Comparison of ENCODE assay signal across 19 cellular contexts in genomic region chr6:159540883-159541282, GRCh38.
DNase-seq lines count a peak whose midpoint lies in the region; ATAC-seq, FAIRE-seq and TF ChIP-seq lines count a peak whose summit lies in the region.
"Had no signal": no experiment of that assay in that cellular context is flagged by ENCODE, and none has a peak within 500 bp of the region (broad histone marks: within the 10 kb centered on the region; RNA-seq: fewer than 3 reads in every experiment).

No MANE protein-coding gene starts in this region.

- peaks cover 59 to 65% of the 10 kb centered on the region in 2 experiments for H3K9me3 ChIP-seq in H1 (ENCODE audit: insufficient read depth in 2 of 2, low read depth in 1 of 2, low read length in 1 of 2)
- H3K9me3 ChIP-seq in spleen: no peaks in the 10 kb centered on the region
- H3K9me3 ChIP-seq: BLaER1 had no signal

- no peaks in the 10 kb centered on the region for H3K4me1 Mint-ChIP-seq in stimulated activated naive B cell treated with anti-CD40 and anti-IgM and Interleukin-4, amounts not matched to agents 10 μg/mL and 1 μg/mL and 100 μg/mL, for 72 hours
- H3K4me1 Mint-ChIP-seq: CD4-positive, alpha-beta memory T cell; IgD-negative memory B cell had no signal

- no peak overlapping the region for H3K14ac ChIP-seq in H1 (ENCODE audit: insufficient read length)

- H4K8ac ChIP-seq in H1 (ENCODE audit: extremely low read depth, insufficient read depth, low read length): no peak overlapping the region

- H3K4me3 Mint-ChIP-seq in stimulated activated naive B cell treated with anti-CD40 and anti-IgM and Interleukin-4, amounts not matched to agents 10 μg/mL and 1 μg/mL and 100 μg/mL, for 72 hours: no peak overlapping the region
- H3K4me3 Mint-ChIP-seq: CD14-positive monocyte; CD4-positive, alpha-beta memory T cell; HFFc6; IgD-negative memory B cell had no signal

- H2BK12ac ChIP-seq in H1 (ENCODE audit: low read depth, low read length): peak overlapping the region; percentile 60; the same call in 1 of the 2 replicates

- H3K23ac ChIP-seq in H1 (ENCODE audit: insufficient read length): no peak overlapping the region

- no peaks in the 10 kb centered on the region for H4K20me1 ChIP-seq in H1 (replicated peaks in 1 of 2; ENCODE audit: control insufficient read depth in 1 of 2, insufficient read depth in 2 of 2, low read length in 2 of 2)
- H4K20me1 ChIP-seq: BLaER1 had no signal

- TF ChIP-seq CTCF in H1 (IDR thresholded peaks at IDR 0.05; ENCODE audit: control extremely low read depth in 1 of 3, insufficient read depth in 1 of 3, low read depth in 1 of 3, low read length in 3 of 3): no peak
- no peak for TF ChIP-seq CTCF in spleen (IDR thresholded peaks at IDR 0.05 in 8 of 11, conservative IDR thresholded peaks at IDR 0.05 in 3 of 11)

- WGBS in H1 (ENCODE audit: extremely low coverage in 1 of 2, insufficient coverage in 1 of 2, insufficient read length in 1 of 2, insufficient replicate concordance in 2 of 2, low coverage in 1 of 2, low lambda C conversion rate in 2 of 2, missing lambda C conversion rate in 1 of 2), 2 experiments: 84% methylated on average over 6 of the region's 6 CpGs; no CpG with 5 or more reads in 1 of the 2 experiments
- 63 to 84% (median 70%) methylated on average over 5 to 6 of the region's 6 CpGs for WGBS in spleen, 5 donors

- no peaks in the 10 kb centered on the region for H3K23me2 ChIP-seq in H1 (ENCODE audit: low read depth, low read length)

- TF ChIP-seq EP300 in H1 (IDR thresholded peaks at IDR 0.05; ENCODE audit: borderline replicate concordance in 1 of 2, low read depth in 2 of 2, low read length in 2 of 2): no peak

- no peak overlapping the region for H3K4ac ChIP-seq in H1 (replicated peaks; ENCODE audit: insufficient read length, low read depth, low read length)

- H3K36me3 Mint-ChIP-seq in stimulated activated naive B cell treated with anti-CD40 and anti-IgM and Interleukin-4, amounts not matched to agents 10 μg/mL and 1 μg/mL and 100 μg/mL, for 72 hours: no peaks in the 10 kb centered on the region
- H3K36me3 Mint-ChIP-seq: CD14-positive monocyte; CD4-positive, alpha-beta memory T cell had no signal

- H3K27ac ChIP-seq in H1 (ENCODE audit: low read depth, low read length) (no peak overlapping the region), spleen (no peak overlapping the region), substantia nigra (ENCODE audit: low read depth, low read length, poor library complexity, severe bottlenecking) (no peak overlapping the region)
- H3K27ac ChIP-seq: BLaER1, GM23248, HL-60 had no signal

- no peak overlapping the region for H3K56ac ChIP-seq in H1 (replicated peaks; ENCODE audit: insufficient read length, low read depth, low read length)

- no peak overlapping the region for H2AFZ ChIP-seq in H1 (ENCODE audit: low read length)
- H2AFZ ChIP-seq: GM23248 had no signal

- H3K9me3 Mint-ChIP-seq in stimulated activated naive B cell treated with anti-CD40 and anti-IgM and Interleukin-4, amounts not matched to agents 10 μg/mL and 1 μg/mL and 100 μg/mL, for 72 hours: no peaks in the 10 kb centered on the region
- H3K9me3 Mint-ChIP-seq: CD14-positive monocyte, HFFc6 had no signal

- H4K91ac ChIP-seq in H1 (replicated peaks; ENCODE audit: insufficient read length, low read length): no peak overlapping the region

- H3K79me2 ChIP-seq in H1 (ENCODE audit: control insufficient read depth in 1 of 2, insufficient read depth in 2 of 2, low read length in 2 of 2): no peaks in the 10 kb centered on the region

- H2AK5ac ChIP-seq in H1 (ENCODE audit: low read depth, low read length): no peak overlapping the region

- ATAC-seq in stimulated activated naive B cell treated with anti-CD40 and anti-IgM and Interleukin-4, amounts not matched to agents 10 μg/mL and 1 μg/mL and 100 μg/mL, for 72 hours (replicated peaks): no peak

- no peak overlapping the region; the same call in 1 of the 2 replicates for H2BK5ac ChIP-seq in H1 (ENCODE audit: low read depth, low read length)

- no peak overlapping the region for H2BK15ac ChIP-seq in H1 (ENCODE audit: low read length)

- peaks cover 0 to 3% (median 0%) of the 10 kb centered on the region in 4 experiments; a peak in 2 of 7 replicates for H3K27me3 ChIP-seq in H1 (replicated peaks in 1 of 4; ENCODE audit: control insufficient read depth in 3 of 4, extremely low read depth in 1 of 4, insufficient read depth in 3 of 4, low read length in 3 of 4)
- H3K27me3 ChIP-seq in spleen (replicated peaks in 1 of 7): no peaks in the 10 kb centered on the region
- H3K27me3 ChIP-seq: BLaER1 had no signal

- H3K27ac Mint-ChIP-seq in stimulated activated naive B cell treated with anti-CD40 and anti-IgM and Interleukin-4, amounts not matched to agents 10 μg/mL and 1 μg/mL and 100 μg/mL, for 72 hours: no peak overlapping the region
- H3K27ac Mint-ChIP-seq: CD14-positive monocyte; CD4-positive, alpha-beta memory T cell; HFFc6; IgD-negative memory B cell had no signal

- POLR2A ChIA-PET in H1 (lab: Charles Lee; ENCODE audit: partially characterized antibody): no interaction called here

- no peak overlapping the region for H2BK120ac ChIP-seq in H1 (replicated peaks; ENCODE audit: low read depth, low read length)

- H3K27me3 Mint-ChIP-seq in stimulated activated naive B cell treated with anti-CD40 and anti-IgM and Interleukin-4, amounts not matched to agents 10 μg/mL and 1 μg/mL and 100 μg/mL, for 72 hours: peaks cover 0 to 4% of the 10 kb centered on the region in 2 donors

- FAIRE-seq in H1 (lab: Jason Lieb, UNC) (no peak), HTR-8/SVneo (lab: Jason Lieb, UNC) (no peak)
- FAIRE-seq: G401.6, GM12891, GM19239 had no signal

- no peak overlapping the region for H3K4me2 ChIP-seq in H1 (ENCODE audit: insufficient read depth in 1 of 2, low read depth in 2 of 2, low read length in 2 of 2)
- H3K4me2 ChIP-seq: BLaER1 had no signal

- no peak overlapping the region for H3K18ac ChIP-seq in H1 (ENCODE audit: extremely low read depth, low read length)

- H3K4me1 ChIP-seq in H1 (replicated peaks in 1 of 4; ENCODE audit: control insufficient read depth in 3 of 4, insufficient read depth in 4 of 4, low read length in 3 of 4) (no peaks in the 10 kb centered on the region; a peak in 1 of 7 replicates), spleen (no peaks in the 10 kb centered on the region)
- H3K4me1 ChIP-seq: BLaER1 had no signal

- H3K4me3 ChIP-seq in H1 (ENCODE audit: extremely low read depth in 1 of 4, insufficient read depth in 2 of 4, low read depth in 3 of 4, low read length in 4 of 4) (no peak overlapping the region), spleen (no peak overlapping the region)
- H3K4me3 ChIP-seq: BLaER1, GM23248 had no signal

- intact Hi-C loops in spleen (cut with DNase I; ENCODE audit: low total_unique reads): no loop called here

- H4K5ac ChIP-seq in H1 (ENCODE audit: insufficient read length, low read depth, low read length): no peak overlapping the region

- no peak overlapping the region for H3K9ac ChIP-seq in H1 (replicated peaks in 1 of 4; ENCODE audit: extremely low read depth in 1 of 4, low read depth in 3 of 4, low read length in 3 of 4)
- H3K9ac ChIP-seq: BLaER1, GM23248 had no signal

- CTCF ChIA-PET in H1 (lab: Charles Lee; ENCODE audit: partially characterized antibody): no interaction called here

- TF ChIP-seq RAD21 in H1 (IDR thresholded peaks at IDR 0.05 in 1 of 2, conservative IDR thresholded peaks at IDR 0.05 in 1 of 2; ENCODE audit: low read depth in 2 of 2, low read length in 2 of 2): no peak

- H3K36me3 ChIP-seq in H1 (ENCODE audit: control insufficient read depth in 2 of 4, insufficient read depth in 4 of 4, low read length in 3 of 4): no peaks in the 10 kb centered on the region
- no peaks in the 10 kb centered on the region for H3K36me3 ChIP-seq in spleen
- H3K36me3 ChIP-seq: BLaER1 had no signal

- peak; percentile 20 for DNase-seq in NCI-H2171 (lab: John Stamatoyannopoulos, UW)
- DNase-seq in NCI-H2171 treated with DMSO at 0.1 percent for 48 hours (lab: John Stamatoyannopoulos, UW): no peak
- DNase-seq in H1 (ENCODE audit: low read depth in 1 of 2, low spot score in 2 of 2): no peak
- peak; percentile 62 for DNase-seq in spleen
- DNase-seq in substantia nigra (lab: John Stamatoyannopoulos, UW): no peak
- no peak for DNase-seq in stimulated activated naive B cell treated with anti-CD40 and anti-IgM and Interleukin-4, amounts not matched to agents 10 μg/mL and 1 μg/mL and 100 μg/mL, for 72 hours
- no peak for DNase-seq in HTR-8/SVneo (ENCODE audit: insufficient read length, low spot score)
- DNase-seq: 8988T; Calu3; CD4-positive, alpha-beta memory T cell; GM23248; HFFc6 had no signal

- no peaks in the 10 kb centered on the region for H3K79me1 ChIP-seq in H1 (ENCODE audit: low read depth, low read length)

- no peak overlapping the region for H2BK20ac ChIP-seq in H1 (ENCODE audit: low read length)

- TF ChIP-seq POLR2A in H1 (IDR thresholded peaks at IDR 0.05; ENCODE audit: control extremely low read depth in 1 of 2, low read depth in 2 of 2, low read length in 2 of 2): no peak
- no peak for TF ChIP-seq POLR2A in spleen (IDR thresholded peaks at IDR 0.05)

TF ChIP-seq in H1, 55 proteins besides CTCF, POLR2A, EP300 and RAD21 (continues in another document):
- TF ChIP-seq BACH1 (IDR thresholded peaks at IDR 0.05; ENCODE audit: low read length) (no peak), NANOG (IDR thresholded peaks at IDR 0.05; ENCODE audit: insufficient read depth, low read depth, low read length, poor library complexity, severe bottlenecking) (no peak), RNF2 (IDR thresholded peaks at IDR 0.05; ENCODE audit: borderline replicate concordance, low read depth, low read length, missing control alignments, poor library complexity, severe bottlenecking) (no peak), KDM1A (IDR thresholded peaks at IDR 0.05; ENCODE audit: borderline replicate concordance, low read length) (no peak), SUZ12 (IDR thresholded peaks at IDR 0.05; ENCODE audit: low read length) (no peak), JUND (IDR thresholded peaks at IDR 0.05; ENCODE audit: low read length) (no peak), KDM4A (IDR thresholded peaks at IDR 0.05; ENCODE audit: low read depth, low read length, severe bottlenecking) (no peak)
- TF ChIP-seq, protein P1, sequence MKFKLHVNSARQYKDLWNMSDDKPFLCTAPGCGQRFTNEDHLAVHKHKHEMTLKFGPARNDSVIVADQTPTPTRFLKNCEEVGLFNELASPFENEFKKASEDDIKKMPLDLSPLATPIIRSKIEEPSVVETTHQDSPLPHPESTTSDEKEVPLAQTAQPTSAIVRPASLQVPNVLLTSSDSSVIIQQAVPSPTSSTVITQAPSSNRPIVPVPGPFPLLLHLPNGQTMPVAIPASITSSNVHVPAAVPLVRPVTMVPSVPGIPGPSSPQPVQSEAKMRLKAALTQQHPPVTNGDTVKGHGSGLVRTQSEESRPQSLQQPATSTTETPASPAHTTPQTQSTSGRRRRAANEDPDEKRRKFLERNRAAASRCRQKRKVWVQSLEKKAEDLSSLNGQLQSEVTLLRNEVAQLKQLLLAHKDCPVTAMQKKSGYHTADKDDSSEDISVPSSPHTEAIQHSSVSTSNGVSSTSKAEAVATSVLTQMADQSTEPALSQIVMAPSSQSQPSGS (IDR thresholded peaks at IDR 0.05; ENCODE audit: low read length): no peak
- TF ChIP-seq, protein P2, sequence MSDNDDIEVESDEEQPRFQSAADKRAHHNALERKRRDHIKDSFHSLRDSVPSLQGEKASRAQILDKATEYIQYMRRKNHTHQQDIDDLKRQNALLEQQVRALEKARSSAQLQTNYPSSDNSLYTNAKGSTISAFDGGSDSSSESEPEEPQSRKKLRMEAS (IDR thresholded peaks at IDR 0.05): no peak

Comparison
In these comparisons a context has a peak if more than half of its experiments do, and no peak if none do; other contexts are left out.
1. DNase-seq: peak in NCI-H2171 (single experiment) and spleen (single experiment); none in NCI-H2171 treated with DMSO at 0.1 percent for 48 hours (single experiment), H1 (0 of 2), substantia nigra (0 of 49), stimulated activated naive B cell treated with anti-CD40 and anti-IgM and Interleukin-4, amounts not matched to agents 10 μg/mL and 1 μg/mL and 100 μg/mL, for 72 hours (single experiment) and HTR-8/SVneo (single experiment).